9 cellular contexts compared by ENCODE assay signal in genomic region chr7:66837007-66837406, GRCh38.
DNase-seq lines count a peak whose midpoint lies in the region; ATAC-seq and TF ChIP-seq lines count a peak whose summit lies in the region.
"Had no signal": no experiment of that assay in that cellular context is flagged by ENCODE, and none has a peak within 500 bp of the region (broad histone marks: within the 10 kb centered on the region; RNA-seq: fewer than 3 reads in every experiment).

No MANE protein-coding gene starts in this region.

- peak; percentile 35 to 41 for ATAC-seq in activated CD4-positive, CD25-positive, alpha-beta regulatory T cell treated with anti-CD3 and anti-CD28 coated beads, Interleukin-2, amount 50 U/mL, for 24 hours
- no peak for ATAC-seq in GM21367 (IDR thresholded peaks at IDR 0.05; ENCODE audit: unreplicated experiment)

- H3K27ac ChIP-seq in neutrophil = no peak overlapping the region
- H3K27ac ChIP-seq: parathyroid adenoma had no signal

- TF ChIP-seq CTCF in neutrophil (IDR thresholded peaks at IDR 0.05) = peak; percentile 54

- H3K4me3 ChIP-seq in neutrophil (ENCODE audit: low read depth in 1 of 2, low read length in 1 of 2) = no peak overlapping the region

- no peak for DNase-seq in activated CD4-positive, CD25-positive, alpha-beta regulatory T cell (lab: John Stamatoyannopoulos, UW)
- DNase-seq in NCI-H526 treated with DMSO at 0.1 percent for 48 hours (lab: John Stamatoyannopoulos, UW) (peak; percentile 43), astrocyte of the hippocampus (ENCODE audit: low read depth, low spot score) (peak; percentile 46), GF-D8 (lab: John Stamatoyannopoulos, UW) (no peak), NCI-H128 (lab: John Stamatoyannopoulos, UW; ENCODE audit: unreplicated experiment) (no peak)

- no peaks in the 10 kb centered on the region for H3K4me1 ChIP-seq in neutrophil (ENCODE audit: control insufficient read depth in 1 of 2, insufficient read depth in 1 of 2, low read depth in 1 of 2, low read length in 1 of 2)
- H3K4me1 ChIP-seq: parathyroid adenoma had no signal

- H3K36me3 ChIP-seq in neutrophil = no peaks in the 10 kb centered on the region

- H3K9me3 ChIP-seq in neutrophil = peaks cover 7% of the 10 kb centered on the region

- no peaks in the 10 kb centered on the region for H3K27me3 ChIP-seq in neutrophil

Comparison
In these comparisons a context has a peak if more than half of its experiments do, and no peak if none do; other contexts are left out.
1. DNase-seq: peak in NCI-H526 treated with DMSO at 0.1 percent for 48 hours (single experiment) and astrocyte of the hippocampus (single experiment); none in activated CD4-positive, CD25-positive, alpha-beta regulatory T cell (0 of 4), GF-D8 (single experiment) and NCI-H128 (single experiment).